1 cellular context compared by ENCODE assay signal in the genomic region with DNA sequence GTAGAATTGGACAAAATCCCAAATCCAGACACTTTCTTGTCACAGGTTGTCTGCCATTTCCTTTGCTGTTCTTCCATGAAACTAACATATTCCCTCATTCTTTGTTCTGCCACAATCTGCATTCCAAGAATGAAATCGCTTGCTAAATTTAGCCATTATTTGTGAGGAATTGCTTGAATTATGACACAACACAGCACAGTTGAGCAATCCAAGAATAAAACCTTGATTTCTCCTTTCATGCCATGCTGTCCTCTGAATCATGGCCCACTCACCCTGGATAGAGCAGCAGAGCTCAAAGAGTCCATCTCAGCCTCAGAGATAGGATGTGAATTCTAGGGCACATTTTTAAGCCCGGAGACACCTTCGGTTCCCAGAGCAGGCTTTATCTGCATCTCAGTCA.
TF ChIP-seq lines count a peak whose summit lies in the region.

No MANE protein-coding gene starts in this region.

TF ChIP-seq in GM23338, 12 proteins besides CTCF, POLR2A, EP300 and RAD21 (continued from another document):
- TF ChIP-seq, protein P1, sequence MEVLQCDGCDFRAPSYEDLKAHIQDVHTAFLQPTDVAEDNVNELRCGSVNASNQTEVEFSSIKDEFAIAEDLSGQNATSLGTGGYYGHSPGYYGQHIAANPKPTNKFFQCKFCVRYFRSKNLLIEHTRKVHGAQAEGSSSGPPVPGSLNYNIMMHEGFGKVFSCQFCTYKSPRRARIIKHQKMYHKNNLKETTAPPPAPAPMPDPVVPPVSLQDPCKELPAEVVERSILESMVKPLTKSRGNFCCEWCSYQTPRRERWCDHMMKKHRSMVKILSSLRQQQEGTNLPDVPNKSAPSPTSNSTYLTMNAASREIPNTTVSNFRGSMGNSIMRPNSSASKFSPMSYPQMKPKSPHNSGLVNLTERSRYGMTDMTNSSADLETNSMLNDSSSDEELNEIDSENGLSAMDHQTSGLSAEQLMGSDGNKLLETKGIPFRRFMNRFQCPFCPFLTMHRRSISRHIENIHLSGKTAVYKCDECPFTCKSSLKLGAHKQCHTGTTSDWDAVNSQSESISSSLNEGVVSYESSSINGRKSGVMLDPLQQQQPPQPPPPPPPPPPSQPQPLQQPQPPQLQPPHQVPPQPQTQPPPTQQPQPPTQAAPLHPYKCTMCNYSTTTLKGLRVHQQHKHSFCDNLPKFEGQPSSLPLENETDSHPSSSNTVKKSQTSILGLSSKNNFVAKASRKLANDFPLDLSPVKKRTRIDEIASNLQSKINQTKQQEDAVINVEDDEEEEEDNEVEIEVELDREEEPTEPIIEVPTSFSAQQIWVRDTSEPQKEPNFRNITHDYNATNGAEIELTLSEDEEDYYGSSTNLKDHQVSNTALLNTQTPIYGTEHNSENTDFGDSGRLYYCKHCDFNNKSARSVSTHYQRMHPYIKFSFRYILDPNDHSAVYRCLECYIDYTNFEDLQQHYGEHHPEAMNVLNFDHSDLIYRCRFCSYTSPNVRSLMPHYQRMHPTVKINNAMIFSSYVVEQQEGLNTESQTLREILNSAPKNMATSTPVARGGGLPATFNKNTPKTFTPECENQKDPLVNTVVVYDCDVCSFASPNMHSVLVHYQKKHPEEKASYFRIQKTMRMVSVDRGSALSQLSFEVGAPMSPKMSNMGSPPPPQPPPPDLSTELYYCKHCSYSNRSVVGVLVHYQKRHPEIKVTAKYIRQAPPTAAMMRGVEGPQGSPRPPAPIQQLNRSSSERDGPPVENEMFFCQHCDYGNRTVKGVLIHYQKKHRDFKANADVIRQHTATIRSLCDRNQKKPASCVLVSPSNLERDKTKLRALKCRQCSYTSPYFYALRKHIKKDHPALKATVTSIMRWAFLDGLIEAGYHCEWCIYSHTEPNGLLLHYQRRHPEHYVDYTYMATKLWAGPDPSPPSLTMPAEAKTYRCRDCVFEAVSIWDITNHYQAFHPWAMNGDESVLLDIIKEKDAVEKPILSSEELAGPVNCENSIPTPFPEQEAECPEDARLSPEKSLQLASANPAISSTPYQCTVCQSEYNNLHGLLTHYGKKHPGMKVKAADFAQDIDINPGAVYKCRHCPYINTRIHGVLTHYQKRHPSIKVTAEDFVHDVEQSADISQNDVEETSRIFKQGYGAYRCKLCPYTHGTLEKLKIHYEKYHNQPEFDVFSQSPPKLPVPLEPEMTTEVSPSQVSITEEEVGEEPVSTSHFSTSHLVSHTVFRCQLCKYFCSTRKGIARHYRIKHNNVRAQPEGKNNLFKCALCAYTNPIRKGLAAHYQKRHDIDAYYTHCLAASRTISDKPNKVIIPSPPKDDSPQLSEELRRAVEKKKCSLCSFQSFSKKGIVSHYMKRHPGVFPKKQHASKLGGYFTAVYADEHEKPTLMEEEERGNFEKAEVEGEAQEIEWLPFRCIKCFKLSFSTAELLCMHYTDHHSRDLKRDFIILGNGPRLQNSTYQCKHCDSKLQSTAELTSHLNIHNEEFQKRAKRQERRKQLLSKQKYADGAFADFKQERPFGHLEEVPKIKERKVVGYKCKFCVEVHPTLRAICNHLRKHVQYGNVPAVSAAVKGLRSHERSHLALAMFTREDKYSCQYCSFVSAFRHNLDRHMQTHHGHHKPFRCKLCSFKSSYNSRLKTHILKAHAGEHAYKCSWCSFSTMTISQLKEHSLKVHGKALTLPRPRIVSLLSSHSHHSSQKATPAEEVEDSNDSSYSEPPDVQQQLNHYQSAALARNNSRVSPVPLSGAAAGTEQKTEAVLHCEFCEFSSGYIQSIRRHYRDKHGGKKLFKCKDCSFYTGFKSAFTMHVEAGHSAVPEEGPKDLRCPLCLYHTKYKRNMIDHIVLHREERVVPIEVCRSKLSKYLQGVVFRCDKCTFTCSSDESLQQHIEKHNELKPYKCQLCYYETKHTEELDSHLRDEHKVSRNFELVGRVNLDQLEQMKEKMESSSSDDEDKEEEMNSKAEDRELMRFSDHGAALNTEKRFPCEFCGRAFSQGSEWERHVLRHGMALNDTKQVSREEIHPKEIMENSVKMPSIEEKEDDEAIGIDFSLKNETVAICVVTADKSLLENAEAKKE (CRISPR knock-in tag; IDR thresholded peaks at IDR 0.05) = no peak
- TF ChIP-seq ZNF114 (CRISPR knock-in tag; IDR thresholded peaks at IDR 0.05) = no peak
- TF ChIP-seq JUNB (IDR thresholded peaks at IDR 0.05; ENCODE audit: unreplicated experiment) = no peak
- TF ChIP-seq CREB1 (CRISPR knock-in tag; IDR thresholded peaks at IDR 0.05; ENCODE audit: low read depth) = no peak
- TF ChIP-seq POLR2AphosphoS5 (IDR thresholded peaks at IDR 0.05; ENCODE audit: low read depth) = no peak
- TF ChIP-seq, protein P2, sequence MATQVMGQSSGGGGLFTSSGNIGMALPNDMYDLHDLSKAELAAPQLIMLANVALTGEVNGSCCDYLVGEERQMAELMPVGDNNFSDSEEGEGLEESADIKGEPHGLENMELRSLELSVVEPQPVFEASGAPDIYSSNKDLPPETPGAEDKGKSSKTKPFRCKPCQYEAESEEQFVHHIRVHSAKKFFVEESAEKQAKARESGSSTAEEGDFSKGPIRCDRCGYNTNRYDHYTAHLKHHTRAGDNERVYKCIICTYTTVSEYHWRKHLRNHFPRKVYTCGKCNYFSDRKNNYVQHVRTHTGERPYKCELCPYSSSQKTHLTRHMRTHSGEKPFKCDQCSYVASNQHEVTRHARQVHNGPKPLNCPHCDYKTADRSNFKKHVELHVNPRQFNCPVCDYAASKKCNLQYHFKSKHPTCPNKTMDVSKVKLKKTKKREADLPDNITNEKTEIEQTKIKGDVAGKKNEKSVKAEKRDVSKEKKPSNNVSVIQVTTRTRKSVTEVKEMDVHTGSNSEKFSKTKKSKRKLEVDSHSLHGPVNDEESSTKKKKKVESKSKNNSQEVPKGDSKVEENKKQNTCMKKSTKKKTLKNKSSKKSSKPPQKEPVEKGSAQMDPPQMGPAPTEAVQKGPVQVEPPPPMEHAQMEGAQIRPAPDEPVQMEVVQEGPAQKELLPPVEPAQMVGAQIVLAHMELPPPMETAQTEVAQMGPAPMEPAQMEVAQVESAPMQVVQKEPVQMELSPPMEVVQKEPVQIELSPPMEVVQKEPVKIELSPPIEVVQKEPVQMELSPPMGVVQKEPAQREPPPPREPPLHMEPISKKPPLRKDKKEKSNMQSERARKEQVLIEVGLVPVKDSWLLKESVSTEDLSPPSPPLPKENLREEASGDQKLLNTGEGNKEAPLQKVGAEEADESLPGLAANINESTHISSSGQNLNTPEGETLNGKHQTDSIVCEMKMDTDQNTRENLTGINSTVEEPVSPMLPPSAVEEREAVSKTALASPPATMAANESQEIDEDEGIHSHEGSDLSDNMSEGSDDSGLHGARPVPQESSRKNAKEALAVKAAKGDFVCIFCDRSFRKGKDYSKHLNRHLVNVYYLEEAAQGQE (IDR thresholded peaks at IDR 0.05; ENCODE audit: unreplicated experiment) = no peak
- TF ChIP-seq NANOG (IDR thresholded peaks at IDR 0.05; ENCODE audit: borderline replicate concordance) = no peak
